Comparison of ENCODE assay signal across 24 cellular contexts in genomic region chr20:25460591-25461280, GRCh38. TPM values are rescaled to one million over a fixed set of nuclear protein-coding genes. Genes with fewer than 3 reads are reported as not detected.
DNase-seq lines count a peak whose midpoint lies in the region; ATAC-seq and TF ChIP-seq lines count a peak whose summit lies in the region.
"Had no signal": no experiment of that assay in that cellular context is flagged by ENCODE, and none has a peak within 500 bp of the region (broad histone marks: within the 10 kb centered on the region; RNA-seq: fewer than 3 reads in every experiment).

No MANE protein-coding gene starts in this region.

- H3K4me3 ChIP-seq in BLaER1 treated with 17β-estradiol and CSF1 and Interleukin-3, amounts not matched to agents 10 nM and 100 nM = peak overlapping the region in 3 of 10 experiments; percentile 4 to 36 (median 34); a peak in 2 of 20 replicates
- no peak overlapping the region for H3K4me3 ChIP-seq in naive thymus-derived CD4-positive, alpha-beta T cell (ENCODE audit: low read length)
- H3K4me3 ChIP-seq in spleen = no peak overlapping the region
- no peak overlapping the region for H3K4me3 ChIP-seq in gastroesophageal sphincter

- peak overlapping the region; percentile 79 to 97 (median 87) for H3K4me2 ChIP-seq in BLaER1 treated with 17β-estradiol and CSF1 and Interleukin-3, amounts not matched to agents 10 nM and 100 nM

- no peaks in the 10 kb centered on the region for H3K36me3 Mint-ChIP-seq in dendritic cell treated with granulocyte-macrophage colony-stimulating factor and Interleukin-4, amounts not matched to agents 40 ng/mL and 50 ng/mL, for 4 days (ENCODE audit: low read depth)
- H3K36me3 Mint-ChIP-seq in naive thymus-derived CD4-positive, alpha-beta T cell = no peaks in the 10 kb centered on the region
- H3K36me3 Mint-ChIP-seq: CD4-positive, alpha-beta memory T cell had no signal

- CTCF ChIA-PET in naive thymus-derived CD4-positive, alpha-beta T cell (lab: Charles Lee) = interaction anchor here (0.6 kb wide), 1 partner anchor 91 kb away, joined by 3 read pairs; no protein-coding TSS in a partner anchor

- peaks cover 55% of the 10 kb centered on the region for H3K4me1 Mint-ChIP-seq in dendritic cell treated with granulocyte-macrophage colony-stimulating factor and Interleukin-4, amounts not matched to agents 40 ng/mL and 50 ng/mL, for 4 days (ENCODE audit: low read depth)
- peaks cover 0 to 5% (median 0%) of the 10 kb centered on the region in 7 donors for H3K4me1 Mint-ChIP-seq in naive thymus-derived CD4-positive, alpha-beta T cell
- H3K4me1 Mint-ChIP-seq: CD4-positive, alpha-beta memory T cell had no signal

- H3K36me3 ChIP-seq in BLaER1 treated with 17β-estradiol and CSF1 and Interleukin-3, amounts not matched to agents 10 nM and 100 nM = peaks cover 0 to 71% (median 30%) of the 10 kb centered on the region in 11 experiments; a peak in 14 of 22 replicates
- no peaks in the 10 kb centered on the region for H3K36me3 ChIP-seq in naive thymus-derived CD4-positive, alpha-beta T cell (ENCODE audit: control insufficient read depth in 2 of 3, insufficient read depth in 3 of 3, low read length in 3 of 3)
- H3K36me3 ChIP-seq in spleen (peaks cover 0 to 37% (median 0%) of the 10 kb centered on the region in 6 donors), gastroesophageal sphincter (peaks cover 0 to 54% of the 10 kb centered on the region in 2 donors)

- peak overlapping the region in 10 of 11 experiments; percentile 16 to 73 (median 58); a peak in 16 of 22 replicates for H3K9ac ChIP-seq in BLaER1 treated with 17β-estradiol and CSF1 and Interleukin-3, amounts not matched to agents 10 nM and 100 nM

- no peaks in the 10 kb centered on the region for H3K27me3 ChIP-seq in BLaER1 treated with 17β-estradiol and CSF1 and Interleukin-3, amounts not matched to agents 10 nM and 100 nM
- H3K27me3 ChIP-seq in naive thymus-derived CD4-positive, alpha-beta T cell (ENCODE audit: control insufficient read depth in 2 of 2, insufficient read depth in 2 of 2, low read length in 2 of 2) = no peaks in the 10 kb centered on the region
- H3K27me3 ChIP-seq in spleen (replicated peaks in 1 of 7) (no peaks in the 10 kb centered on the region), gastroesophageal sphincter (no peaks in the 10 kb centered on the region)

- peaks cover 38 to 60% (median 48%) of the 10 kb centered on the region in 10 experiments for H3K4me1 ChIP-seq in BLaER1 treated with 17β-estradiol and CSF1 and Interleukin-3, amounts not matched to agents 10 nM and 100 nM
- H3K4me1 ChIP-seq in naive thymus-derived CD4-positive, alpha-beta T cell (ENCODE audit: control insufficient read depth in 2 of 2, insufficient read depth in 2 of 2, low read length in 2 of 2) = no peaks in the 10 kb centered on the region
- H3K4me1 ChIP-seq in spleen = no peaks in the 10 kb centered on the region
- no peaks in the 10 kb centered on the region for H3K4me1 ChIP-seq in gastroesophageal sphincter

- no peaks in the 10 kb centered on the region for H3K9me3 ChIP-seq in BLaER1 treated with 17β-estradiol and CSF1 and Interleukin-3, amounts not matched to agents 10 nM and 100 nM (replicated peaks in 1 of 11)
- H3K9me3 ChIP-seq in naive thymus-derived CD4-positive, alpha-beta T cell (ENCODE audit: control insufficient read depth in 2 of 3, low read length in 3 of 3) = no peaks in the 10 kb centered on the region
- H3K9me3 ChIP-seq in spleen = no peaks in the 10 kb centered on the region
- H3K9me3 ChIP-seq in gastroesophageal sphincter = no peaks in the 10 kb centered on the region

- H3K27ac ChIP-seq in BLaER1 treated with 17β-estradiol and CSF1 and Interleukin-3, amounts not matched to agents 10 nM and 100 nM = peak overlapping the region; percentile 49 to 86 (median 73); a peak in 20 of 22 replicates
- no peak overlapping the region for H3K27ac ChIP-seq in naive thymus-derived CD4-positive, alpha-beta T cell (ENCODE audit: low read depth, low read length)
- H3K27ac ChIP-seq in spleen (no peak overlapping the region), gastroesophageal sphincter (peak overlapping the region in 1 of 4 donors; percentile 3)
- H3K27ac ChIP-seq: HL-60 had no signal

- TF ChIP-seq POLR2A in spleen (IDR thresholded peaks at IDR 0.05) (no peak), gastroesophageal sphincter (IDR thresholded peaks at IDR 0.05) (no peak)

- H3K27ac Mint-ChIP-seq in dendritic cell treated with granulocyte-macrophage colony-stimulating factor and Interleukin-4, amounts not matched to agents 40 ng/mL and 50 ng/mL, for 4 days = peak overlapping the region; percentile 89
- H3K27ac Mint-ChIP-seq in naive thymus-derived CD4-positive, alpha-beta T cell = no peak overlapping the region
- H3K27ac Mint-ChIP-seq: CD4-positive, alpha-beta memory T cell had no signal

- peak; percentile 19 for ATAC-seq in naive thymus-derived CD4-positive, alpha-beta T cell
- ATAC-seq in gastroesophageal sphincter = no peak
- ATAC-seq: PC-3 had no signal

- WGBS in spleen, 5 donors = 86 to 94% (median 89%) methylated on average over 13 to 19 of the region's 19 CpGs
- 82 to 90% methylated on average over 4 to 5 of the region's 19 CpGs for WGBS in gastroesophageal sphincter (ENCODE audit: low coverage in 1 of 2), 2 donors

- H3K4me3 Mint-ChIP-seq in dendritic cell treated with granulocyte-macrophage colony-stimulating factor and Interleukin-4, amounts not matched to agents 40 ng/mL and 50 ng/mL, for 4 days = no peak overlapping the region
- H3K4me3 Mint-ChIP-seq in naive thymus-derived CD4-positive, alpha-beta T cell = no peak overlapping the region
- H3K4me3 Mint-ChIP-seq: CD4-positive, alpha-beta memory T cell had no signal

- no peak for DNase-seq in naive thymus-derived CD4-positive, alpha-beta T cell
- DNase-seq in spleen (peak; percentile 52), GDM1 (lab: John Stamatoyannopoulos, UW) (no peak), SK-N-DZ (ENCODE audit: low spot score) (no peak)
- no peak for DNase-seq in NK-92 treated with Interleukin-12 subunit alpha and Interleukin-12 subunit beta, amount 100 ng/mL, for 24 hours (lab: John Stamatoyannopoulos, UW)
- DNase-seq: C1 segment of cervical spinal cord; CD4-positive, alpha-beta memory T cell; COR-L47; EL; GF-D8; GOT3; HCEC 1CT; NCI-H1048; NCI-H1417; NCI-H1694; NCI-H2081; NCI-H2227 treated with DMSO at 0.1 percent for 48 hours; NCI-H510A treated with DMSO at 0.1 percent for 48 hours; NCI-H748 treated with DMSO at 0.1 percent for 48 hours; PC-3 had no signal

- H3K27me3 Mint-ChIP-seq in dendritic cell treated with granulocyte-macrophage colony-stimulating factor and Interleukin-4, amounts not matched to agents 40 ng/mL and 50 ng/mL, for 4 days = peaks cover 3% of the 10 kb centered on the region
- no peaks in the 10 kb centered on the region for H3K27me3 Mint-ChIP-seq in naive thymus-derived CD4-positive, alpha-beta T cell
- H3K27me3 Mint-ChIP-seq: CD4-positive, alpha-beta memory T cell had no signal

- TF ChIP-seq CTCF in spleen (IDR thresholded peaks at IDR 0.05 in 8 of 11, conservative IDR thresholded peaks at IDR 0.05 in 3 of 11) = no peak
- TF ChIP-seq CTCF in gastroesophageal sphincter (IDR thresholded peaks at IDR 0.05) = no peak

- H3K9me3 Mint-ChIP-seq in dendritic cell treated with granulocyte-macrophage colony-stimulating factor and Interleukin-4, amounts not matched to agents 40 ng/mL and 50 ng/mL, for 4 days = no peaks in the 10 kb centered on the region
- no peaks in the 10 kb centered on the region for H3K9me3 Mint-ChIP-seq in naive thymus-derived CD4-positive, alpha-beta T cell
- H3K9me3 Mint-ChIP-seq: CD4-positive, alpha-beta memory T cell had no signal

- POLR2A ChIA-PET in naive thymus-derived CD4-positive, alpha-beta T cell (lab: Charles Lee) = no interaction called here

- H4K20me1 ChIP-seq in BLaER1 treated with 17β-estradiol and CSF1 and Interleukin-3, amounts not matched to agents 10 nM and 100 nM = peaks cover 0 to 3% (median 0%) of the 10 kb centered on the region in 11 experiments; a peak in 1 of 22 replicates

- TF ChIP-seq EP300 in gastroesophageal sphincter (IDR thresholded peaks at IDR 0.05) = no peak

- intact Hi-C loops in dendritic cell treated with granulocyte-macrophage colony-stimulating factor and Interleukin-4, amounts not matched to agents 40 ng/mL and 50 ng/mL, for 4 days (cut with micrococcal nuclease) = loop anchor here (10.0 kb wide), 1 partner anchor 146 kb away; no protein-coding TSS in a partner anchor
- intact Hi-C loops in naive thymus-derived CD4-positive, alpha-beta T cell (cut with micrococcal nuclease) = no loop called here
- intact Hi-C loops in spleen (cut with DNase I; ENCODE audit: low total_unique reads) = no loop called here

RNA-seq across cellular contexts. Expression of gene GINS1, which starts 53.3 kb away (rescaled TPM):
- total RNA-seq in naive thymus-derived CD4-positive, alpha-beta T cell = 10 to 100 TPM in 1 of 5 experiments, under 1 TPM in 4; 0.44 to 24.9 (median 0.81) TPM
- 1 to 10 TPM in 1 of 2 donors, under 1 TPM in 1; 0.93 to 1.1 TPM for polyA plus RNA-seq in naive thymus-derived CD4-positive, alpha-beta T cell
- total RNA-seq in spleen (1 to 10 TPM; 1.4 to 3.9 (median 2.8) TPM), gastroesophageal sphincter (1 to 10 TPM in 2 of 4 donors, under 1 TPM in 1, not detected in 1; 0.31 to 1.2 (median 1.2) TPM)
- 1 to 10 TPM in 2 of 3 donors, under 1 TPM in 1; 0.85 to 2.9 (median 2.4) TPM for polyA plus RNA-seq in spleen
- polyA plus RNA-seq in SK-N-DZ (2014; cell fraction: cytosol; rRNA removed) = 44.3 and 56.2 TPM in 2 replicates
- polyA plus RNA-seq in SK-N-DZ (2014; cell fraction: nucleus; rRNA removed) = 27.2 and 28.9 TPM in 2 replicates

Comparison
In these comparisons a context has a peak if more than half of its experiments do, and no peak if none do; other contexts are left out.
1. H3K27ac ChIP-seq: peak in BLaER1 treated with 17β-estradiol and CSF1 and Interleukin-3, amounts not matched to agents 10 nM and 100 nM (11 of 11); none in naive thymus-derived CD4-positive, alpha-beta T cell (single experiment) and spleen (0 of 8).